In the genomic region with DNA sequence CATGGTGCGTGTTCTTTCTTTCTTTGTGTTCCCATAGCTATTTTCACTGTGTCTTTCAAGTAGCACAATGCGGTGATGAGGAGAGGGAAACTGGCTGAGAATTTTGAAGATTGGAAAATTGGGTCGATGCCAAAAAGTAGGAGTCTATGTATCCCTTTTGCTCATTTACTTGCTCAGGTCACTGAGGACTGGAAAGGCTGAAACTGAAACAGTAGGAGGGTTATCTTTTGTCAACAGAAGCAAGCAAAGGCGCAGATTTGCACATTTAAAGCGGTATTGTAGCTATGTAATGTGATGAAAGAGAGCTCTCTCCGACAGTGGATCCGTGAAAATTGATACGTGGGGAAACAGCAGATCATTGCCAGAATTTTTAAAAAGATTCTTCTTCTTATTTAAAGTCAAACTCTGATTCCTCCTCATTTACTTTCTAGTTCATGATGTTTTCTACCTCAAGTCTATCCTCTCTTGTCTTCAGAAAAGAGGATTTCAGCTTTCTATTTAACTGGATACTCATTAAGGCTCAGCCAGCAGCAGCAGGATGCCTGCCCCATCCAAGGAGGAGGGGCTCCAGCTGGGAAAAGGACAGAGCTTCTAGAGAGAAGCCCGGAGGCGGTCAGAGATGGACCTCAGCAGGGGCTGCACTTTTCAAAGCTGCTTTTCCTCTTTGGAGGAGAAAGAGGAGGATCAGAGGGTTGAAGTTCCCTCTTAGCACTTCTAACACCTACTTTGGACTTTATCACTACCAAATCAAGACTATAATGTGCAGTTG, we compare ENCODE assay signal across 12 cellular contexts. TPM values are rescaled to one million over a fixed set of nuclear protein-coding genes. Genes with fewer than 3 reads are reported as not detected.
DNase-seq lines count a peak whose midpoint lies in the region; ATAC-seq and TF ChIP-seq lines count a peak whose summit lies in the region.
"Had no signal": no experiment of that assay in that cellular context is flagged by ENCODE, and none has a peak within 500 bp of the region (broad histone marks: within the 10 kb centered on the region; RNA-seq: fewer than 3 reads in every experiment).

No MANE protein-coding gene starts in this region.

- H3K9me3 ChIP-seq in neuron (ENCODE audit: low read length) (no peaks in the 10 kb centered on the region), ascending aorta (no peaks in the 10 kb centered on the region)

- H3K9me3 Mint-ChIP-seq in activated CD8-positive, alpha-beta T cell treated with anti-CD3 and anti-CD28 coated beads, Interleukin-2, amount 10 ng/mL, durations not matched to agents 7 days and 5 days (ENCODE audit: insufficient read depth) = peaks cover 8% of the 10 kb centered on the region

- no peaks in the 10 kb centered on the region for H3K36me3 Mint-ChIP-seq in activated CD8-positive, alpha-beta T cell treated with anti-CD3 and anti-CD28 coated beads, Interleukin-2, amount 10 ng/mL, durations not matched to agents 7 days and 5 days (ENCODE audit: low read depth)

- H3K36me3 ChIP-seq in neuron (ENCODE audit: insufficient read depth, low read length) = no peaks in the 10 kb centered on the region
- H3K36me3 ChIP-seq in ascending aorta = no peaks in the 10 kb centered on the region

- H3K27ac ChIP-seq in ascending aorta = no peak overlapping the region
- H3K27ac ChIP-seq: epithelial cell of prostate had no signal

- peak overlapping the region; percentile 41 for H3K4me3 ChIP-seq in neuron (ENCODE audit: low read length)
- peak overlapping the region in 1 of 2 donors; percentile 33 for H3K4me3 ChIP-seq in ascending aorta

- peak overlapping the region; percentile 78 for H2AFZ ChIP-seq in neuron (ENCODE audit: low read depth, low read length)

- H3K27me3 ChIP-seq in neuron (ENCODE audit: insufficient read depth, low read length) (no peaks in the 10 kb centered on the region), ascending aorta (no peaks in the 10 kb centered on the region)

- intact Hi-C loops in ascending aorta (cut with DNase I) = no loop called here

- POLR2A ChIA-PET in activated CD8-positive, alpha-beta T cell treated with anti-CD3 and anti-CD28 coated beads, Interleukin-2, amount 10 ng/mL, durations not matched to agents 7 days and 5 days (lab: Charles Lee) = no interaction called here

- H3K4me1 ChIP-seq in neuron (ENCODE audit: insufficient read depth, low read length) = peaks cover 27% of the 10 kb centered on the region
- H3K4me1 ChIP-seq in ascending aorta = no peaks in the 10 kb centered on the region

- no peak for TF ChIP-seq POLR2A in GM18505 (IDR thresholded peaks at IDR 0.05; ENCODE audit: borderline replicate concordance, extremely low read depth, insufficient read depth, insufficient read length)

- TF ChIP-seq CTCF in ascending aorta (IDR thresholded peaks at IDR 0.05) = no peak

- CTCF ChIA-PET in activated CD8-positive, alpha-beta T cell treated with anti-CD3 and anti-CD28 coated beads, Interleukin-2, amount 10 ng/mL, durations not matched to agents 7 days and 5 days (lab: Charles Lee) = no interaction called here

- DNase-seq in ELF-1 (ENCODE audit: low read depth, low spot score) = peak; percentile 88
- DNase-seq in NCI-H69 (lab: John Stamatoyannopoulos, UW) = peak; percentile 94
- peak; percentile 42 for DNase-seq in fibroblast of peridontal ligament (ENCODE audit: extremely low read depth)
- DNase-seq in activated CD8-positive, alpha-beta T cell treated with anti-CD3 and anti-CD28 coated beads, Interleukin-2, amount 10 ng/mL, durations not matched to agents 7 days and 5 days = no peak
- DNase-seq in ascending aorta (ENCODE audit: low spot score in 2 of 2) = no peak
- DNase-seq: activated B cell treated with CpG ODN at 0.5 μM for 24 hours, Calu3, NCI-H1048 had no signal

- no peak overlapping the region for H3K27ac Mint-ChIP-seq in activated CD8-positive, alpha-beta T cell treated with anti-CD3 and anti-CD28 coated beads, Interleukin-2, amount 10 ng/mL, durations not matched to agents 7 days and 5 days
- H3K27ac Mint-ChIP-seq: activated B cell treated with CpG ODN at 0.5 μM for 24 hours had no signal

- ATAC-seq in GM21381 (IDR thresholded peaks at IDR 0.05; ENCODE audit: unreplicated experiment) = no peak
- ATAC-seq in GM18505 (IDR thresholded peaks at IDR 0.05; ENCODE audit: unreplicated experiment) = no peak
- no peak for ATAC-seq in activated CD8-positive, alpha-beta T cell treated with anti-CD3 and anti-CD28 coated beads, Interleukin-2, amount 10 ng/mL, durations not matched to agents 7 days and 5 days

- H3K4me3 Mint-ChIP-seq in activated CD8-positive, alpha-beta T cell treated with anti-CD3 and anti-CD28 coated beads, Interleukin-2, amount 10 ng/mL, durations not matched to agents 7 days and 5 days = no peak overlapping the region
- H3K4me3 Mint-ChIP-seq: activated B cell treated with CpG ODN at 0.5 μM for 24 hours had no signal

- H3K4me1 Mint-ChIP-seq in activated CD8-positive, alpha-beta T cell treated with anti-CD3 and anti-CD28 coated beads, Interleukin-2, amount 10 ng/mL, durations not matched to agents 7 days and 5 days (ENCODE audit: low read depth) = no peaks in the 10 kb centered on the region
- H3K4me1 Mint-ChIP-seq: activated B cell treated with CpG ODN at 0.5 μM for 24 hours had no signal

- H3K27me3 Mint-ChIP-seq in activated CD8-positive, alpha-beta T cell treated with anti-CD3 and anti-CD28 coated beads, Interleukin-2, amount 10 ng/mL, durations not matched to agents 7 days and 5 days (ENCODE audit: low read depth) = peaks cover 12% of the 10 kb centered on the region
- H3K27me3 Mint-ChIP-seq: activated B cell treated with CpG ODN at 0.5 μM for 24 hours had no signal

RNA-seq across cellular contexts. Expression of a gene that starts 15.9 kb away (rescaled TPM):
- total RNA-seq in activated CD8-positive, alpha-beta T cell treated with anti-CD3 and anti-CD28 coated beads, Interleukin-2, amount 10 ng/mL, durations not matched to agents 7 days and 5 days = 100 to 1,000 TPM; 148 to 154 TPM
- 141 TPM for total RNA-seq in ascending aorta

Comparison
In these comparisons a context has a peak if more than half of its experiments do, and no peak if none do; other contexts are left out.
1. DNase-seq: peak in ELF-1 (single experiment), NCI-H69 (single experiment) and fibroblast of peridontal ligament (single experiment); none in activated CD8-positive, alpha-beta T cell treated with anti-CD3 and anti-CD28 coated beads, Interleukin-2, amount 10 ng/mL, durations not matched to agents 7 days and 5 days (single experiment) and ascending aorta (0 of 2).